ENCODE assay signal across 20 cellular contexts in the genomic region with DNA sequence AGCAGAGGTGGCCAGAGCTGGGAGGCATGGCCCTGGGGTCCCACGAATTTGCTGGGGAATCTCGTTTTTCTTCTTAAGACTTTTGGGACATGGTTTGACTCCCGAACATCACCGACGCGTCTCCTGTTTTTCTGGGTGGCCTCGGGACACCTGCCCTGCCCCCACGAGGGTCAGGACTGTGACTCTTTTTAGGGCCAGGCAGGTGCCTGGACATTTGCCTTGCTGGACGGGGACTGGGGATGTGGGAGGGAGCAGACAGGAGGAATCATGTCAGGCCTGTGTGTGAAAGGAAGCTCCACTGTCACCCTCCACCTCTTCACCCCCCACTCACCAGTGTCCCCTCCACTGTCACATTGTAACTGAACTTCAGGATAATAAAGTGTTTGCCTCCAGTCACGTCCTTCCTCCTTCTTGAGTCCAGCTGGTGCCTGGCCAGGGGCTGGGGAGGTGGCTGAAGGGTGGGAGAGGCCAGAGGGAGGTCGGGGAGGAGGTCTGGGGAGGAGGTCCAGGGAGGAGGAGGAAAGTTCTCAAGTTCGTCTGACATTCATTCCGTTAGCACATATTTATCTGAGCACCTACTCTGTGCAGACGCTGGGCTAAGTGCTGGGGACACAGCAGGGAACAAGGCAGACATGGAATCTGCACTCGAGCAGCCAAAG. TPM values are rescaled to one million over a fixed set of nuclear protein-coding genes. Genes with fewer than 3 reads are reported as not detected.
DNase-seq lines count a peak whose midpoint lies in the region; ATAC-seq, FAIRE-seq and TF ChIP-seq lines count a peak whose summit lies in the region.
"Had no signal": no experiment of that assay in that cellular context is flagged by ENCODE, and none has a peak within 500 bp of the region (broad histone marks: within the 10 kb centered on the region; RNA-seq: fewer than 3 reads in every experiment).

No MANE protein-coding gene starts in this region.

- intact Hi-C loops in HepG2 (cut with micrococcal nuclease; ENCODE audit: unreplicated experiment), result no loop called here

- CTCF ChIA-PET in HepG2 (lab: Yijun Ruan, JAX; ENCODE audit: low intra/inter-chr PET ratio, low total read pairs), result no interaction called here

- H3K9me3 Mint-ChIP-seq in H9, result no peaks in the 10 kb centered on the region; a peak in 1 of 5 replicates
- no peaks in the 10 kb centered on the region for H3K9me3 Mint-ChIP-seq in stimulated activated effector memory CD8-positive, alpha-beta T cell treated with anti-CD3 and anti-CD28 coated beads, Interleukin-12 subunit alpha, Interleukin-12 subunit beta, amount 100 ng/mL, for 72 hours
- H3K9me3 Mint-ChIP-seq in type B pancreatic cell, result no peaks in the 10 kb centered on the region
- H3K9me3 Mint-ChIP-seq: central memory CD8-positive, alpha-beta T cell; effector memory CD8-positive, alpha-beta T cell had no signal

- 0 out of 2 replicates have a peak, but pooled peaks cover 3% of the 10 kb centered on the region for H3K27me3 Mint-ChIP-seq in H9 (ENCODE audit: low read depth)
- H3K27me3 Mint-ChIP-seq in type B pancreatic cell, result peaks cover 4% of the 10 kb centered on the region
- H3K27me3 Mint-ChIP-seq: activated naive CD8-positive, alpha-beta T cell; central memory CD8-positive, alpha-beta T cell had no signal

- TF ChIP-seq EP300 in HepG2 (IDR thresholded peaks at IDR 0.05; ENCODE audit: low read depth in 2 of 2, low read length in 2 of 2), result no peak
- no peak for TF ChIP-seq EP300 in HepG2 (CRISPR knock-in tag; IDR thresholded peaks at IDR 0.05; ENCODE audit: borderline replicate concordance)

- no peak overlapping the region for H3K18ac ChIP-seq in H9 (ENCODE audit: insufficient read length, low read depth, low read length)

- H3K9me3 ChIP-seq in H9 (ENCODE audit: control insufficient read depth, low read depth, low read length) (no peaks in the 10 kb centered on the region), HepG2 (ENCODE audit: low read length) (no peaks in the 10 kb centered on the region)
- H3K9me3 ChIP-seq: HAP-1, left lung, prostate gland had no signal

- H2AFZ ChIP-seq in H9 (ENCODE audit: low read length), result no peak overlapping the region
- H2AFZ ChIP-seq in HepG2 (ENCODE audit: low read length), result no peak overlapping the region

- no peak overlapping the region for H3K23ac ChIP-seq in H9 (ENCODE audit: insufficient read length, low read depth, low read length)

- FAIRE-seq in bronchial epithelial cell (lab: Jason Lieb, UNC) (peak; percentile 62), HepG2 (lab: Jason Lieb, UNC) (no peak)
- FAIRE-seq: G401.6, GM12891 had no signal

- no peak overlapping the region for H4K91ac ChIP-seq in H9 (ENCODE audit: insufficient read length, low read depth, low read length)

- H3T11ph ChIP-seq in H9 (ENCODE audit: low read length), result no peak overlapping the region

- no peak overlapping the region for H2BK5ac ChIP-seq in H9 (ENCODE audit: insufficient read length, low read length)

- no peaks in the 10 kb centered on the region for H3K23me2 ChIP-seq in H9 (ENCODE audit: insufficient read length, low read depth, low read length, poor library complexity, severe bottlenecking)

- peaks cover 12 to 32% (median 30%) of the 10 kb centered on the region in 3 experiments; a peak in 6 of 7 replicates for H3K36me3 Mint-ChIP-seq in H9 (ENCODE audit: insufficient read depth in 1 of 3, low read depth in 3 of 3)
- peaks cover 27% of the 10 kb centered on the region for H3K36me3 Mint-ChIP-seq in stimulated activated effector memory CD8-positive, alpha-beta T cell treated with anti-CD3 and anti-CD28 coated beads, Interleukin-12 subunit alpha, Interleukin-12 subunit beta, amount 100 ng/mL, for 72 hours
- H3K36me3 Mint-ChIP-seq in type B pancreatic cell, result peaks cover 4% of the 10 kb centered on the region
- H3K36me3 Mint-ChIP-seq: activated naive CD8-positive, alpha-beta T cell had no signal

- H2BK15ac ChIP-seq in H9 (ENCODE audit: low read depth, low read length), result no peak overlapping the region

- no peaks in the 10 kb centered on the region for H3K79me2 ChIP-seq in H9 (ENCODE audit: insufficient read depth, low read length)
- no peaks in the 10 kb centered on the region for H3K79me2 ChIP-seq in HepG2 (ENCODE audit: insufficient read depth, low read length)

- ATAC-seq in HepG2, result no peak
- no peak for ATAC-seq in stimulated activated effector memory CD8-positive, alpha-beta T cell treated with anti-CD3 and anti-CD28 coated beads, Interleukin-12 subunit alpha, Interleukin-12 subunit beta, amount 100 ng/mL, for 72 hours
- ATAC-seq in HG02588 (IDR thresholded peaks at IDR 0.05; ENCODE audit: unreplicated experiment), result no peak
- ATAC-seq: effector memory CD8-positive, alpha-beta T cell; left lung had no signal

- H2BK20ac ChIP-seq in H9 (ENCODE audit: low read depth, low read length, poor library complexity, severe bottlenecking), result no peak overlapping the region

- H3K14ac ChIP-seq in H9 (ENCODE audit: insufficient read depth, low read length), result no peak overlapping the region

- no TSS peak for BruUV-seq in HepG2 (replicated peaks; lab: Mats Ljungman, UMichigan)

- H3K27me3 ChIP-seq in H9 (ENCODE audit: insufficient read depth, low read length), result no peaks in the 10 kb centered on the region
- no peaks in the 10 kb centered on the region for H3K27me3 ChIP-seq in bronchial epithelial cell (ENCODE audit: control insufficient read depth, insufficient read depth, low read length)
- H3K27me3 ChIP-seq in HepG2 (ENCODE audit: control insufficient read depth in 1 of 2, insufficient read depth in 2 of 2, low read length in 2 of 2), result no peaks in the 10 kb centered on the region
- H3K27me3 ChIP-seq: left lung had no signal

- H3K4me1 Mint-ChIP-seq in H9 (peaks cover 21 to 47% of the 10 kb centered on the region in 2 experiments), type B pancreatic cell (ENCODE audit: unreplicated experiment) (peaks cover 16% of the 10 kb centered on the region)
- peaks cover 6% of the 10 kb centered on the region for H3K4me1 Mint-ChIP-seq in stimulated activated effector memory CD8-positive, alpha-beta T cell treated with anti-CD3 and anti-CD28 coated beads, Interleukin-12 subunit alpha, Interleukin-12 subunit beta, amount 100 ng/mL, for 72 hours

- H3K36me3 ChIP-seq in bronchial epithelial cell (ENCODE audit: control insufficient read depth, insufficient read depth, low read length) (peaks cover 10% of the 10 kb centered on the region), HepG2 (replicated peaks in 1 of 2; ENCODE audit: control insufficient read depth in 1 of 2, insufficient read depth in 2 of 2, low read length in 2 of 2) (peaks cover 21 to 26% of the 10 kb centered on the region in 2 experiments; a peak in 4 of 5 replicates)

- no CpG with 5 or more reads among the region's 15 CpGs for WGBS in H9 (ENCODE audit: extremely low coverage, insufficient read length, low lambda C conversion rate)
- 67% methylated on average over 15 of the region's 15 CpGs for WGBS in HepG2 (ENCODE audit: low lambda C conversion rate)

- H4K5ac ChIP-seq in H9 (ENCODE audit: insufficient read length, low read depth, low read length), result no peak overlapping the region

- H4K8ac ChIP-seq in H9 (replicated peaks; ENCODE audit: insufficient read length, low read depth, low read length), result no peak overlapping the region

- TF ChIP-seq CTCF in H9 (conservative IDR thresholded peaks at IDR 0.05) (no peak), bronchial epithelial cell (IDR thresholded peaks at IDR 0.05; ENCODE audit: insufficient read depth, low read length, severe bottlenecking) (no peak), HepG2 (CRISPR knock-in tag; IDR thresholded peaks at IDR 0.05) (no peak), type B pancreatic cell (conservative IDR thresholded peaks at IDR 0.05) (no peak)

- no peak overlapping the region for H3K56ac ChIP-seq in H9 (ENCODE audit: insufficient read length, low read depth, low read length)

- H3K4me2 ChIP-seq in H9 (ENCODE audit: insufficient read depth, insufficient read length, low read length) (no peak overlapping the region), HepG2 (ENCODE audit: low read depth, low read length) (no peak overlapping the region)

- no peak overlapping the region for H2BK120ac ChIP-seq in H9 (ENCODE audit: low read depth, low read length, poor library complexity, severe bottlenecking)

- peak overlapping the region in 2 of 3 experiments; percentile 63 to 96; a peak in 1 of 7 replicates for H3K27ac Mint-ChIP-seq in H9
- peak overlapping the region; percentile 26 for H3K27ac Mint-ChIP-seq in stimulated activated effector memory CD8-positive, alpha-beta T cell treated with anti-CD3 and anti-CD28 coated beads, Interleukin-12 subunit alpha, Interleukin-12 subunit beta, amount 100 ng/mL, for 72 hours
- no peak overlapping the region for H3K27ac Mint-ChIP-seq in type B pancreatic cell
- H3K27ac Mint-ChIP-seq: activated naive CD8-positive, alpha-beta T cell had no signal

- H3K4me3 ChIP-seq in bronchial epithelial cell (ENCODE audit: low read depth, low read length) (no peak overlapping the region), HepG2 (replicated peaks in 1 of 3; ENCODE audit: insufficient read depth in 1 of 3, low read depth in 2 of 3, low read length in 3 of 3) (no peak overlapping the region)
- H3K4me3 ChIP-seq: HAP-1, prostate gland, SK-N-MC had no signal

- no peak overlapping the region for H3K4ac ChIP-seq in H9 (ENCODE audit: low read depth, low read length)

- DNase-seq in H9 (no peak), bronchial epithelial cell (ENCODE audit: low read depth) (no peak), HepG2 (ENCODE audit: low spot score) (no peak), foreskin melanocyte (no peak), COLO668 (lab: John Stamatoyannopoulos, UW; ENCODE audit: unreplicated experiment) (no peak), type B pancreatic cell (ENCODE audit: extremely low spot score, unreplicated experiment) (no peak)
- DNase-seq in stimulated activated effector memory CD8-positive, alpha-beta T cell treated with anti-CD3 and anti-CD28 coated beads, Interleukin-12 subunit alpha, Interleukin-12 subunit beta, amount 100 ng/mL, for 72 hours (ENCODE audit: low spot score in 2 of 2), result no peak
- DNase-seq: effector memory CD8-positive, alpha-beta T cell; MV-4-11; NCI-H69 had no signal

- H3K27ac ChIP-seq in H9 (ENCODE audit: insufficient read length, low read depth, low read length), result no peak overlapping the region
- H3K27ac ChIP-seq in HepG2 (ENCODE audit: extremely low read length, insufficient read depth, low read length), result no peak overlapping the region
- H3K27ac ChIP-seq: SK-N-MC had no signal

- in situ Hi-C loops in HepG2 (cut with HindIII; ENCODE audit: extremely low pct_ligation_motif_present, low pct_unique_long_range_greater_than_20kb), result loop anchor here (10.0 kb wide), 1 partner anchor 267 kb away; a partner anchor contains a TSS

- H3K4me3 Mint-ChIP-seq in H9, result peak overlapping the region in 1 of 2 experiments; percentile 61; a peak in 3 of 5 replicates
- no peak overlapping the region for H3K4me3 Mint-ChIP-seq in stimulated activated effector memory CD8-positive, alpha-beta T cell treated with anti-CD3 and anti-CD28 coated beads, Interleukin-12 subunit alpha, Interleukin-12 subunit beta, amount 100 ng/mL, for 72 hours
- H3K4me3 Mint-ChIP-seq in type B pancreatic cell, result no peak overlapping the region
- H3K4me3 Mint-ChIP-seq: activated naive CD8-positive, alpha-beta T cell; central memory CD8-positive, alpha-beta T cell; effector memory CD8-positive, alpha-beta T cell had no signal

- H3K4me1 ChIP-seq in H9 (ENCODE audit: insufficient read depth, low read length) (peaks cover 4% of the 10 kb centered on the region; the same call in 1 of the 2 replicates), HepG2 (ENCODE audit: insufficient read depth, low read length) (peaks cover 34% of the 10 kb centered on the region)
- H3K4me1 ChIP-seq: prostate gland had no signal

- no peaks in the 10 kb centered on the region for H3K79me1 ChIP-seq in H9 (ENCODE audit: insufficient read depth, low read depth, low read length, poor library complexity, severe bottlenecking)

- POLR2A ChIA-PET in HepG2 (lab: Yijun Ruan, JAX), result no interaction called here

- no peak for TF ChIP-seq POLR2A in HepG2 (IDR thresholded peaks at IDR 0.05; ENCODE audit: insufficient read depth in 1 of 2, low read depth in 2 of 2, low read length in 2 of 2)

- H4K20me1 ChIP-seq in H9 (ENCODE audit: control insufficient read depth, insufficient read depth, insufficient read length), result no peaks in the 10 kb centered on the region
- H4K20me1 ChIP-seq in HepG2 (ENCODE audit: insufficient read depth, low read length), result no peaks in the 10 kb centered on the region

- no peak for TF ChIP-seq RAD21 in HepG2 (CRISPR knock-in tag; IDR thresholded peaks at IDR 0.05)

- no peak overlapping the region for H3K9ac ChIP-seq in H9 (ENCODE audit: extremely low read depth, insufficient read length, low read length)
- no peak overlapping the region for H3K9ac ChIP-seq in HepG2 (ENCODE audit: insufficient read depth, low read depth, low read length)

- no peak overlapping the region for H2AK5ac ChIP-seq in H9 (ENCODE audit: insufficient read length, low read length)

- H2BK12ac ChIP-seq in H9 (ENCODE audit: insufficient read length, low read depth, low read length), result no peak overlapping the region

RNA-seq across cellular contexts. Expression of a gene that starts 2.3 kb away (rescaled TPM):
- not detected in 2 replicates for total RNA-seq in H9 (2021)
- under 0.01 TPM in 1 of 2 replicates, not detected in the other for total RNA-seq in bronchial epithelial cell
- not detected in 2 replicates for total RNA-seq in HepG2 (2016; rRNA removed; fragmentation: Illumina TruSeq; extraction: Trizol)
- not detected in 2 replicates for total RNA-seq in HepG2 (2016; cell fraction: cytosol; rRNA removed; fragmentation: Illumina TruSeq; extraction: Trizol; ENCODE audit: low read depth)
- total RNA-seq in HepG2 (2016; cell fraction: insoluble cytoplasmic fraction; rRNA removed; fragmentation: Illumina TruSeq; extraction: Trizol), result not detected in 2 replicates
- total RNA-seq in HepG2 (2016; cell fraction: membrane; rRNA removed; fragmentation: Illumina TruSeq; extraction: Trizol), result not detected in 2 replicates
- not detected in 2 replicates for total RNA-seq in HepG2 (2016; cell fraction: nucleus; rRNA removed; fragmentation: Illumina TruSeq; extraction: Trizol)
- 0.07 and 0.09 TPM in 2 replicates for polyA plus RNA-seq in HepG2 (2011; rRNA removed)
- 0.03 and 0.12 TPM in 2 replicates for polyA plus RNA-seq in HepG2 (2011; cell fraction: cytosol; rRNA removed)
- 0.23 and 0.47 TPM in 2 replicates for polyA plus RNA-seq in HepG2 (2011; cell fraction: nucleus; rRNA removed)
- not detected in 2 replicates for polyA plus RNA-seq in HepG2 (2012)
- polyA plus RNA-seq in HepG2 (2016; cell fraction: cytosol; fragmentation: Illumina TruSeq; extraction: Trizol; ENCODE audit: low read depth), result not detected in 2 replicates
- polyA plus RNA-seq in HepG2 (2016; cell fraction: insoluble cytoplasmic fraction; fragmentation: Illumina TruSeq; extraction: Trizol; ENCODE audit: low read depth), result not detected in 2 replicates
- polyA plus RNA-seq in HepG2 (2016; cell fraction: membrane; fragmentation: Illumina TruSeq; extraction: Trizol; ENCODE audit: low read depth), result not detected in 2 replicates
- polyA plus RNA-seq in HepG2 (2016; cell fraction: nucleus; fragmentation: Illumina TruSeq; extraction: Trizol; ENCODE audit: insufficient read depth, low read depth), result 0.39 TPM in 1 of 2 replicates, not detected in the other
- 0.40 TPM in 1 of 2 replicates, not detected in the other for polyA minus RNA-seq in HepG2 (2011; rRNA and poly(A)+ RNA removed; ENCODE audit: low replicate concordance)
- not detected in 2 replicates for polyA minus RNA-seq in HepG2 (2011; cell fraction: cytosol; rRNA and poly(A)+ RNA removed)
- polyA minus RNA-seq in HepG2 (2011; cell fraction: nucleus; rRNA and poly(A)+ RNA removed), result not detected in 2 replicates
- not detected in 2 replicates for total RNA-seq in type B pancreatic cell (ENCODE audit: low replicate concordance)
- total RNA-seq: subcutaneous adipose tissue had no signal

RNA-seq across cellular contexts. Expression of a gene that starts 36.7 kb away (rescaled TPM):
- total RNA-seq in H9 (2021), result 104 and 105 TPM in 2 replicates
- total RNA-seq in bronchial epithelial cell, result 23.0 and 25.0 TPM in 2 replicates
- 51.1 and 66.5 TPM in 2 replicates for total RNA-seq in HepG2 (2016; rRNA removed; fragmentation: Illumina TruSeq; extraction: Trizol)
- total RNA-seq in HepG2 (2016; cell fraction: cytosol; rRNA removed; fragmentation: Illumina TruSeq; extraction: Trizol; ENCODE audit: low read depth), result 14.5 and 17.6 TPM in 2 replicates
- 50.7 and 65.1 TPM in 2 replicates for total RNA-seq in HepG2 (2016; cell fraction: insoluble cytoplasmic fraction; rRNA removed; fragmentation: Illumina TruSeq; extraction: Trizol)
- total RNA-seq in HepG2 (2016; cell fraction: membrane; rRNA removed; fragmentation: Illumina TruSeq; extraction: Trizol), result 26.0 and 27.2 TPM in 2 replicates
- 65.1 and 70.6 TPM in 2 replicates for total RNA-seq in HepG2 (2016; cell fraction: nucleus; rRNA removed; fragmentation: Illumina TruSeq; extraction: Trizol)
- polyA plus RNA-seq in HepG2 (2011; rRNA removed), result 67.7 and 78.0 TPM in 2 replicates
- polyA plus RNA-seq in HepG2 (2011; cell fraction: cytosol; rRNA removed), result 28.7 and 32.2 TPM in 2 replicates
- 613 and 896 TPM in 2 replicates for polyA plus RNA-seq in HepG2 (2011; cell fraction: nucleus; rRNA removed)
- polyA plus RNA-seq in HepG2 (2012), result 70.6 and 74.6 TPM in 2 replicates
- 9.7 and 12.0 TPM in 2 replicates for polyA plus RNA-seq in HepG2 (2016; cell fraction: cytosol; fragmentation: Illumina TruSeq; extraction: Trizol; ENCODE audit: low read depth)
- polyA plus RNA-seq in HepG2 (2016; cell fraction: insoluble cytoplasmic fraction; fragmentation: Illumina TruSeq; extraction: Trizol; ENCODE audit: low read depth), result 46.8 and 59.5 TPM in 2 replicates
- 20.4 and 23.8 TPM in 2 replicates for polyA plus RNA-seq in HepG2 (2016; cell fraction: membrane; fragmentation: Illumina TruSeq; extraction: Trizol; ENCODE audit: low read depth)
- 182 and 188 TPM in 2 replicates for polyA plus RNA-seq in HepG2 (2016; cell fraction: nucleus; fragmentation: Illumina TruSeq; extraction: Trizol; ENCODE audit: insufficient read depth, low read depth)
- polyA minus RNA-seq in HepG2 (2011; rRNA and poly(A)+ RNA removed; ENCODE audit: low replicate concordance), result 133 and 240 TPM in 2 replicates
- 49.1 and 58.4 TPM in 2 replicates for polyA minus RNA-seq in HepG2 (2011; cell fraction: cytosol; rRNA and poly(A)+ RNA removed)
- polyA minus RNA-seq in HepG2 (2011; cell fraction: nucleus; rRNA and poly(A)+ RNA removed), result 159 and 161 TPM in 2 replicates
- total RNA-seq in type B pancreatic cell (ENCODE audit: low replicate concordance), result 93.2 and 123 TPM in 2 replicates

RNA-seq across cellular contexts. Expression of a gene that starts 36.9 kb away (rescaled TPM):
- total RNA-seq in H9 (2021) (174 and 177 TPM in 2 replicates), bronchial epithelial cell (79.8 and 83.1 TPM in 2 replicates), HepG2 (2016; rRNA removed; fragmentation: Illumina TruSeq; extraction: Trizol) (114 and 146 TPM in 2 replicates), type B pancreatic cell (ENCODE audit: low replicate concordance) (110 and 116 TPM in 2 replicates)
- total RNA-seq in HepG2 (2016; cell fraction: cytosol; rRNA removed; fragmentation: Illumina TruSeq; extraction: Trizol; ENCODE audit: low read depth), result 19.9 and 20.3 TPM in 2 replicates
- total RNA-seq in HepG2 (2016; cell fraction: insoluble cytoplasmic fraction; rRNA removed; fragmentation: Illumina TruSeq; extraction: Trizol), result 99.4 and 154 TPM in 2 replicates
- 37.5 and 39.8 TPM in 2 replicates for total RNA-seq in HepG2 (2016; cell fraction: membrane; rRNA removed; fragmentation: Illumina TruSeq; extraction: Trizol)
- 88.8 and 102 TPM in 2 replicates for total RNA-seq in HepG2 (2016; cell fraction: nucleus; rRNA removed; fragmentation: Illumina TruSeq; extraction: Trizol)
- polyA plus RNA-seq in HepG2 (2011; rRNA removed), result 97.4 and 118 TPM in 2 replicates
- polyA plus RNA-seq in HepG2 (2011; cell fraction: cytosol; rRNA removed), result 82.0 and 93.0 TPM in 2 replicates
- polyA plus RNA-seq in HepG2 (2011; cell fraction: nucleus; rRNA removed), result 117 and 120 TPM in 2 replicates
- polyA plus RNA-seq in HepG2 (2012), result 97.2 and 131 TPM in 2 replicates
- 14.5 and 14.8 TPM in 2 replicates for polyA plus RNA-seq in HepG2 (2016; cell fraction: cytosol; fragmentation: Illumina TruSeq; extraction: Trizol; ENCODE audit: low read depth)
- 110 and 126 TPM in 2 replicates for polyA plus RNA-seq in HepG2 (2016; cell fraction: insoluble cytoplasmic fraction; fragmentation: Illumina TruSeq; extraction: Trizol; ENCODE audit: low read depth)
- 20.5 and 22.5 TPM in 2 replicates for polyA plus RNA-seq in HepG2 (2016; cell fraction: membrane; fragmentation: Illumina TruSeq; extraction: Trizol; ENCODE audit: low read depth)
- 160 and 165 TPM in 2 replicates for polyA plus RNA-seq in HepG2 (2016; cell fraction: nucleus; fragmentation: Illumina TruSeq; extraction: Trizol; ENCODE audit: insufficient read depth, low read depth)
- 151 and 161 TPM in 2 replicates for polyA minus RNA-seq in HepG2 (2011; rRNA and poly(A)+ RNA removed; ENCODE audit: low replicate concordance)
- polyA minus RNA-seq in HepG2 (2011; cell fraction: cytosol; rRNA and poly(A)+ RNA removed), result 49.5 and 51.3 TPM in 2 replicates
- 34.4 and 36.3 TPM in 2 replicates for polyA minus RNA-seq in HepG2 (2011; cell fraction: nucleus; rRNA and poly(A)+ RNA removed)

RNA-seq across cellular contexts. Expression of a gene that starts 45.2 kb away (rescaled TPM):
- total RNA-seq in H9 (2021) (9.8 and 10.1 TPM in 2 replicates), bronchial epithelial cell (4.2 and 5.8 TPM in 2 replicates), HepG2 (2016; rRNA removed; fragmentation: Illumina TruSeq; extraction: Trizol) (9.9 and 10.4 TPM in 2 replicates), type B pancreatic cell (ENCODE audit: low replicate concordance) (18.3 and 37.0 TPM in 2 replicates)
- 4.9 and 5.0 TPM in 2 replicates for total RNA-seq in HepG2 (2016; cell fraction: cytosol; rRNA removed; fragmentation: Illumina TruSeq; extraction: Trizol; ENCODE audit: low read depth)
- total RNA-seq in HepG2 (2016; cell fraction: insoluble cytoplasmic fraction; rRNA removed; fragmentation: Illumina TruSeq; extraction: Trizol), result 8.1 and 10.9 TPM in 2 replicates
- total RNA-seq in HepG2 (2016; cell fraction: membrane; rRNA removed; fragmentation: Illumina TruSeq; extraction: Trizol), result 12.8 TPM in 2 replicates
- total RNA-seq in HepG2 (2016; cell fraction: nucleus; rRNA removed; fragmentation: Illumina TruSeq; extraction: Trizol), result 5.9 and 6.8 TPM in 2 replicates
- 8.0 and 8.6 TPM in 2 replicates for polyA plus RNA-seq in HepG2 (2011; rRNA removed)
- polyA plus RNA-seq in HepG2 (2011; cell fraction: cytosol; rRNA removed), result 7.7 and 8.0 TPM in 2 replicates
- polyA plus RNA-seq in HepG2 (2011; cell fraction: nucleus; rRNA removed), result 12.1 and 13.6 TPM in 2 replicates
- polyA plus RNA-seq in HepG2 (2012), result 11.6 and 15.5 TPM in 2 replicates
- 4.3 TPM in 2 replicates for polyA plus RNA-seq in HepG2 (2016; cell fraction: cytosol; fragmentation: Illumina TruSeq; extraction: Trizol; ENCODE audit: low read depth)
- polyA plus RNA-seq in HepG2 (2016; cell fraction: insoluble cytoplasmic fraction; fragmentation: Illumina TruSeq; extraction: Trizol; ENCODE audit: low read depth), result 8.0 and 12.4 TPM in 2 replicates
- 9.9 and 10.7 TPM in 2 replicates for polyA plus RNA-seq in HepG2 (2016; cell fraction: membrane; fragmentation: Illumina TruSeq; extraction: Trizol; ENCODE audit: low read depth)
- polyA plus RNA-seq in HepG2 (2016; cell fraction: nucleus; fragmentation: Illumina TruSeq; extraction: Trizol; ENCODE audit: insufficient read depth, low read depth), result 11.5 and 12.3 TPM in 2 replicates
- 14.3 and 17.9 TPM in 2 replicates for polyA minus RNA-seq in HepG2 (2011; rRNA and poly(A)+ RNA removed; ENCODE audit: low replicate concordance)
- polyA minus RNA-seq in HepG2 (2011; cell fraction: cytosol; rRNA and poly(A)+ RNA removed), result 5.3 and 7.4 TPM in 2 replicates
- polyA minus RNA-seq in HepG2 (2011; cell fraction: nucleus; rRNA and poly(A)+ RNA removed), result 7.2 and 7.5 TPM in 2 replicates

RNA-seq across cellular contexts. Expression of a gene that starts 54.7 kb away (rescaled TPM):
- total RNA-seq in H9 (2021) (not detected in 2 replicates), bronchial epithelial cell (0.26 and 0.38 TPM in 2 replicates), HepG2 (2016; rRNA removed; fragmentation: Illumina TruSeq; extraction: Trizol) (not detected in 2 replicates), type B pancreatic cell (ENCODE audit: low replicate concordance) (not detected in 2 replicates)
- not detected in 2 replicates for total RNA-seq in HepG2 (2016; cell fraction: cytosol; rRNA removed; fragmentation: Illumina TruSeq; extraction: Trizol; ENCODE audit: low read depth)
- total RNA-seq in HepG2 (2016; cell fraction: insoluble cytoplasmic fraction; rRNA removed; fragmentation: Illumina TruSeq; extraction: Trizol), result not detected in 2 replicates
- total RNA-seq in HepG2 (2016; cell fraction: membrane; rRNA removed; fragmentation: Illumina TruSeq; extraction: Trizol), result not detected in 2 replicates
- not detected in 2 replicates for total RNA-seq in HepG2 (2016; cell fraction: nucleus; rRNA removed; fragmentation: Illumina TruSeq; extraction: Trizol)
- polyA plus RNA-seq in HepG2 (2011; rRNA removed), result 0.07 TPM in 1 of 2 replicates, not detected in the other
- 0.08 TPM in 1 of 2 replicates, not detected in the other for polyA plus RNA-seq in HepG2 (2011; cell fraction: cytosol; rRNA removed)
- polyA plus RNA-seq in HepG2 (2011; cell fraction: nucleus; rRNA removed), result not detected in 2 replicates
- not detected in 2 replicates for polyA plus RNA-seq in HepG2 (2012)
- not detected in 2 replicates for polyA plus RNA-seq in HepG2 (2016; cell fraction: cytosol; fragmentation: Illumina TruSeq; extraction: Trizol; ENCODE audit: low read depth)
- polyA plus RNA-seq in HepG2 (2016; cell fraction: insoluble cytoplasmic fraction; fragmentation: Illumina TruSeq; extraction: Trizol; ENCODE audit: low read depth), result not detected in 2 replicates
- not detected in 2 replicates for polyA plus RNA-seq in HepG2 (2016; cell fraction: membrane; fragmentation: Illumina TruSeq; extraction: Trizol; ENCODE audit: low read depth)
- polyA plus RNA-seq in HepG2 (2016; cell fraction: nucleus; fragmentation: Illumina TruSeq; extraction: Trizol; ENCODE audit: insufficient read depth, low read depth), result not detected in 2 replicates
- not detected in 2 replicates for polyA minus RNA-seq in HepG2 (2011; rRNA and poly(A)+ RNA removed; ENCODE audit: low replicate concordance)
- not detected in 2 replicates for polyA minus RNA-seq in HepG2 (2011; cell fraction: cytosol; rRNA and poly(A)+ RNA removed)
- polyA minus RNA-seq in HepG2 (2011; cell fraction: nucleus; rRNA and poly(A)+ RNA removed), result not detected in 2 replicates
